Comparison of ENCODE assay signal across 7 cellular contexts in the genomic region with DNA sequence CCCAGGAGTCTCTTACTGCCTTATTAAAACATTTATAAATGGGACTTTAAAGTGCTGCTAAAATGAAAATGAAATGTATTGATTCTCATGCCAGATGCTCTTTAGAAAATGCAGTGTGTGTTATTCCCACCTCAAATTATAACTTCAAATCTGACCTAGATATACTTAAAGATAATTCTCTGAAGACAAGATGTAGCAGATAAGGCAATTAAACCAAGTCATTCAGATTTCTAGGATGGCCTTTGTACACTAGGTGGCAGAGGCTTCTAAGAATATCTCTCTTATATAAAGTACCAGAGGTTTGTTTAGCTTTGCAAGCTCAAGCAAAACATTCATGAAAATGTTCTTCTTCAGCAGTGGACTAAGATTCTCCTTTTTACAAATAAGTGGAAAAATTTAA. TPM values are rescaled to one million over a fixed set of nuclear protein-coding genes. Genes with fewer than 3 reads are reported as not detected.
DNase-seq lines count a peak whose midpoint lies in the region; ATAC-seq and TF ChIP-seq lines count a peak whose summit lies in the region.

No MANE protein-coding gene starts in this region.

- H3K9me3 Mint-ChIP-seq in activated T-helper 17 cell treated with anti-CD3 and anti-CD28 coated beads, Interleukin-2, amount 50 U/mL, for 72 hours, result no peaks in the 10 kb centered on the region

- no peak overlapping the region for H2AFZ ChIP-seq in neuronal stem cell (ENCODE audit: low read length)

- no peak overlapping the region for H3K23ac ChIP-seq in neuronal stem cell (ENCODE audit: low read depth, low read length, poor library complexity)

- no peak overlapping the region for H3K4ac ChIP-seq in neuronal stem cell (ENCODE audit: low read length)

- no peaks in the 10 kb centered on the region for H3K4me1 ChIP-seq in neuronal stem cell (ENCODE audit: control insufficient read depth in 2 of 2, insufficient read depth in 1 of 2, low read depth in 1 of 2, low read length in 2 of 2)

- peaks cover 0 to 54% (median 0%) of the 10 kb centered on the region in 3 experiments for H3K27me3 ChIP-seq in neuronal stem cell (ENCODE audit: control insufficient read depth in 3 of 3, insufficient read depth in 3 of 3, low read depth in 1 of 3, low read length in 3 of 3)

- no peak overlapping the region for H3K14ac ChIP-seq in neuronal stem cell (ENCODE audit: low read length)

- no peak overlapping the region for H3K4me3 ChIP-seq in neuronal stem cell (ENCODE audit: low read length in 2 of 2)

- no peak overlapping the region for H3K27ac ChIP-seq in neuronal stem cell (replicated peaks; ENCODE audit: low read length)

- POLR2A ChIA-PET in HEK293T (lab: Yijun Ruan, JAX), result interaction anchor here (0.7 kb wide), 1 partner anchor 359 kb away, joined by 3 read pairs; a partner anchor contains a TSS

- no peak overlapping the region for H3K9ac ChIP-seq in neuronal stem cell (ENCODE audit: low read depth, low read length, poor library complexity)

- no peaks in the 10 kb centered on the region for H3K79me1 ChIP-seq in neuronal stem cell (ENCODE audit: low read depth, low read length)

- no peak overlapping the region for H3K18ac ChIP-seq in neuronal stem cell (ENCODE audit: low read length)

- no peak overlapping the region for H3K27ac Mint-ChIP-seq in activated T-helper 17 cell treated with anti-CD3 and anti-CD28 coated beads, Interleukin-2, amount 50 U/mL, for 72 hours

- H2BK120ac ChIP-seq in neuronal stem cell (ENCODE audit: low read depth, low read length), result no peak overlapping the region

- no peak overlapping the region for H2BK12ac ChIP-seq in neuronal stem cell (ENCODE audit: low read length)

- peaks cover 18% of the 10 kb centered on the region for H3K27me3 Mint-ChIP-seq in activated T-helper 17 cell treated with anti-CD3 and anti-CD28 coated beads, Interleukin-2, amount 50 U/mL, for 72 hours

- no peak overlapping the region for H2BK5ac ChIP-seq in neuronal stem cell (ENCODE audit: low read length)

- peak; percentile 32 for ATAC-seq in activated T-helper 17 cell treated with anti-CD3 and anti-CD28 coated beads, Interleukin-2, amount 50 U/mL, for 72 hours (replicated peaks)
- peak; percentile 59 for ATAC-seq in left lobe of liver

- H2BK15ac ChIP-seq in neuronal stem cell (ENCODE audit: low read length), result no peak overlapping the region

- H3K4me2 ChIP-seq in neuronal stem cell (ENCODE audit: insufficient read depth, low read length, poor library complexity, severe bottlenecking), result no peak overlapping the region

- no peaks in the 10 kb centered on the region for H3K36me3 Mint-ChIP-seq in activated T-helper 17 cell treated with anti-CD3 and anti-CD28 coated beads, Interleukin-2, amount 50 U/mL, for 72 hours (ENCODE audit: low read depth)

- H3K9me3 ChIP-seq in neuronal stem cell (replicated peaks in 1 of 2; ENCODE audit: control insufficient read depth in 2 of 2, insufficient read depth in 1 of 2, low read depth in 1 of 2, low read length in 2 of 2), result no peaks in the 10 kb centered on the region

- peak; percentile 33 for DNase-seq in DMS 273 (lab: John Stamatoyannopoulos, UW; ENCODE audit: unreplicated experiment)
- peak; percentile 4 for DNase-seq in HEK293T (ENCODE audit: extremely low spot score)
- no peak for DNase-seq in left lobe of liver (ENCODE audit: low spot score)
- no peak for DNase-seq in T-helper 1 cell
- DNase-seq in NCI-H345 (lab: John Stamatoyannopoulos, UW), result no peak
- no peak for DNase-seq in neuronal stem cell (ENCODE audit: low spot score)

- CTCF ChIA-PET in HEK293T (lab: Yijun Ruan, JAX), result interaction anchor here (0.7 to 0.9 kb wide), 3 partner anchors 11 to 303 kb away, joined by 3 to 9 read pairs (median 4); no protein-coding TSS in a partner anchor

- no peaks in the 10 kb centered on the region for H3K36me3 ChIP-seq in neuronal stem cell (replicated peaks in 1 of 2; ENCODE audit: control insufficient read depth in 2 of 2, insufficient read depth in 2 of 2, low read length in 2 of 2)

- H2AK5ac ChIP-seq in neuronal stem cell (ENCODE audit: low read depth, low read length), result no peak overlapping the region

- H4K8ac ChIP-seq in neuronal stem cell (ENCODE audit: low read depth, low read length), result no peak overlapping the region

- H3K4me1 Mint-ChIP-seq in activated T-helper 17 cell treated with anti-CD3 and anti-CD28 coated beads, Interleukin-2, amount 50 U/mL, for 72 hours, result no peaks in the 10 kb centered on the region

- H3K4me3 Mint-ChIP-seq in activated T-helper 17 cell treated with anti-CD3 and anti-CD28 coated beads, Interleukin-2, amount 50 U/mL, for 72 hours, result peak overlapping the region; percentile 53

- no peak overlapping the region for H4K91ac ChIP-seq in neuronal stem cell (ENCODE audit: low read depth, low read length, poor library complexity)

TF ChIP-seq in HEK293T, 16 proteins besides CTCF, POLR2A, EP300 and RAD21:
- TF ChIP-seq TARDBP (IDR thresholded peaks at IDR 0.05) (no peak), SUZ12 (IDR thresholded peaks at IDR 0.05) (no peak), FOXK2 (IDR thresholded peaks at IDR 0.05) (no peak), L3MBTL2 (conservative IDR thresholded peaks at IDR 0.05) (no peak), ARNT (IDR thresholded peaks at IDR 0.05) (no peak), SP1 (IDR thresholded peaks at IDR 0.05) (no peak), LEF1 (IDR thresholded peaks at IDR 0.05; ENCODE audit: borderline replicate concordance) (no peak), CTBP1 (IDR thresholded peaks at IDR 0.05; ENCODE audit: borderline replicate concordance) (no peak), ELF4 (IDR thresholded peaks at IDR 0.05) (no peak), NFRKB (IDR thresholded peaks at IDR 0.05) (no peak), ZNF384 (IDR thresholded peaks at IDR 0.05) (no peak), BHLHE40 (IDR thresholded peaks at IDR 0.05; ENCODE audit: borderline replicate concordance) (no peak), FOXM1 (IDR thresholded peaks at IDR 0.05; ENCODE audit: borderline replicate concordance) (no peak)
- TF ChIP-seq, protein P1, sequence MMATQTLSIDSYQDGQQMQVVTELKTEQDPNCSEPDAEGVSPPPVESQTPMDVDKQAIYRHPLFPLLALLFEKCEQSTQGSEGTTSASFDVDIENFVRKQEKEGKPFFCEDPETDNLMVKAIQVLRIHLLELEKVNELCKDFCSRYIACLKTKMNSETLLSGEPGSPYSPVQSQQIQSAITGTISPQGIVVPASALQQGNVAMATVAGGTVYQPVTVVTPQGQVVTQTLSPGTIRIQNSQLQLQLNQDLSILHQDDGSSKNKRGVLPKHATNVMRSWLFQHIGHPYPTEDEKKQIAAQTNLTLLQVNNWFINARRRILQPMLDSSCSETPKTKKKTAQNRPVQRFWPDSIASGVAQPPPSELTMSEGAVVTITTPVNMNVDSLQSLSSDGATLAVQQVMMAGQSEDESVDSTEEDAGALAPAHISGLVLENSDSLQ (IDR thresholded peaks at IDR 0.05), result no peak

RNA-seq across cellular contexts. Expression of a gene that starts 26.9 kb away (rescaled TPM):
- total RNA-seq in activated T-helper 17 cell treated with anti-CD3 and anti-CD28 coated beads, Interleukin-2, amount 50 U/mL, for 72 hours, result 100 to 1,000 TPM; 202 to 437 TPM
- total RNA-seq in left lobe of liver, result 41.6 TPM
- 21.2 TPM for polyA plus RNA-seq in neuronal stem cell (2013, experiment 1 of 2)
- 22.0 TPM for polyA plus RNA-seq in neuronal stem cell (2013, experiment 2 of 2)

Comparison
In these comparisons a context has a peak if more than half of its experiments do, and no peak if none do; other contexts are left out.
1. DNase-seq: peak in DMS 273 (single experiment) and HEK293T (single experiment); none in left lobe of liver (single experiment), T-helper 1 cell (0 of 5), NCI-H345 (single experiment) and neuronal stem cell (single experiment).